21 cellular contexts compared by ENCODE assay signal in genomic region chr12:58955849-58956248, GRCh38. TPM values are rescaled to one million over a fixed set of nuclear protein-coding genes. Genes with fewer than 3 reads are reported as not detected.
DNase-seq lines count a peak whose midpoint lies in the region; ATAC-seq and TF ChIP-seq lines count a peak whose summit lies in the region.
"Had no signal": no experiment of that assay in that cellular context is flagged by ENCODE, and none has a peak within 500 bp of the region (broad histone marks: within the 10 kb centered on the region; RNA-seq: fewer than 3 reads in every experiment).

No MANE protein-coding gene starts in this region.

- H3K18ac ChIP-seq in neuronal stem cell (ENCODE audit: low read length), result no peak overlapping the region

- POLR2A ChIA-PET in HEK293 (lab: Yijun Ruan, JAX), result interaction anchor here (0.6 kb wide), 1 partner anchor 13 kb away, joined by 4 read pairs; no protein-coding TSS in a partner anchor

- H3K4me3 ChIP-seq in HEK293 (ENCODE audit: low read depth, low read length), result no peak overlapping the region
- no peak overlapping the region for H3K4me3 ChIP-seq in ectodermal cell (ENCODE audit: insufficient read depth, low read depth, low read length)
- no peak overlapping the region for H3K4me3 ChIP-seq in neuronal stem cell (ENCODE audit: low read length in 2 of 2)
- H3K4me3 ChIP-seq: A549; BLaER1 treated with 17β-estradiol and CSF1 and Interleukin-3, amounts not matched to agents 10 nM and 100 nM; GM23338 had no signal

- no peak overlapping the region for H3K4ac ChIP-seq in neuronal stem cell (ENCODE audit: low read length)

- H2BK15ac ChIP-seq in neuronal stem cell (ENCODE audit: low read length), result no peak overlapping the region

- H3K27ac ChIP-seq in HEK293 (ENCODE audit: extremely low read depth, low read depth, low read length) (no peak overlapping the region), ectodermal cell (ENCODE audit: insufficient read depth, low read depth, low read length, poor library complexity, severe bottlenecking) (peak overlapping the region; percentile 9), neuronal stem cell (replicated peaks; ENCODE audit: low read length) (peak overlapping the region; percentile 37)
- H3K27ac ChIP-seq: A549; BLaER1 treated with 17β-estradiol and CSF1 and Interleukin-3, amounts not matched to agents 10 nM and 100 nM had no signal

- ATAC-seq in HG03175 (IDR thresholded peaks at IDR 0.05; ENCODE audit: unreplicated experiment), result no peak
- ATAC-seq: A549, GM23338, HCT116 had no signal

- no peak overlapping the region for H2AFZ ChIP-seq in neuronal stem cell (ENCODE audit: low read length)
- H2AFZ ChIP-seq: GM23338 had no signal

- no peak overlapping the region for H2BK120ac ChIP-seq in neuronal stem cell (ENCODE audit: low read depth, low read length)

- no peak overlapping the region for H2BK12ac ChIP-seq in neuronal stem cell (ENCODE audit: low read length)

- CTCF ChIA-PET in HEK293 (lab: Yijun Ruan, JAX), result interaction anchor here (0.7 kb wide), 1 partner anchor 23 kb away, joined by 3 read pairs; no protein-coding TSS in a partner anchor

- H3K27me3 ChIP-seq in ectodermal cell (ENCODE audit: control insufficient read depth, insufficient read depth, low read length, poor library complexity, severe bottlenecking) (no peaks in the 10 kb centered on the region), neuronal stem cell (ENCODE audit: control insufficient read depth in 3 of 3, insufficient read depth in 3 of 3, low read depth in 1 of 3, low read length in 3 of 3) (no peaks in the 10 kb centered on the region)
- H3K27me3 ChIP-seq: BE2C; BLaER1 treated with 17β-estradiol and CSF1 and Interleukin-3, amounts not matched to agents 10 nM and 100 nM had no signal

- DNase-seq in neuronal stem cell (ENCODE audit: low spot score) (no peak), iPS-NIHi7 (ENCODE audit: extremely low spot score) (no peak)
- no peak for DNase-seq in activated naive CD4-positive, alpha-beta T cell treated with Interleukin-2 at 50 U/mL for 16 hours
- DNase-seq: 8988T; ACHN; AML-193; BE2C; CD4-positive, alpha-beta T cell; CD8-positive, alpha-beta memory T cell; DMS53; DMS79 treated with DMSO at 0.1 percent for 48 hours; GF-D8; H9 had no signal

- H3K36me3 ChIP-seq in HEK293 (ENCODE audit: control insufficient read depth in 2 of 2, insufficient read depth in 1 of 2, low read length in 2 of 2) (no peaks in the 10 kb centered on the region), ectodermal cell (ENCODE audit: control insufficient read depth, insufficient read depth, low read length) (no peaks in the 10 kb centered on the region), neuronal stem cell (replicated peaks in 1 of 2; ENCODE audit: control insufficient read depth in 2 of 2, insufficient read depth in 2 of 2, low read length in 2 of 2) (no peaks in the 10 kb centered on the region)
- H3K36me3 ChIP-seq: BE2C; BLaER1 treated with 17β-estradiol and CSF1 and Interleukin-3, amounts not matched to agents 10 nM and 100 nM had no signal

- TF ChIP-seq CTCF in HEK293 (tag by site-specific recombination; IDR thresholded peaks at IDR 0.05), result no peak

- no peak overlapping the region for H4K8ac ChIP-seq in neuronal stem cell (ENCODE audit: low read depth, low read length)

- H4K91ac ChIP-seq in neuronal stem cell (ENCODE audit: low read depth, low read length, poor library complexity), result no peak overlapping the region

- H3K4me2 ChIP-seq in neuronal stem cell (ENCODE audit: insufficient read depth, low read length, poor library complexity, severe bottlenecking), result no peak overlapping the region
- H3K4me2 ChIP-seq: A549; BLaER1 treated with 17β-estradiol and CSF1 and Interleukin-3, amounts not matched to agents 10 nM and 100 nM; GM23338 had no signal

- no peak overlapping the region for H2AK5ac ChIP-seq in neuronal stem cell (ENCODE audit: low read depth, low read length)

- no peak overlapping the region for H3K14ac ChIP-seq in neuronal stem cell (ENCODE audit: low read length)

- H2BK5ac ChIP-seq in neuronal stem cell (ENCODE audit: low read length), result no peak overlapping the region

- H3K4me1 ChIP-seq in HEK293 (ENCODE audit: control insufficient read depth, insufficient read depth, low read length) (peaks cover 16% of the 10 kb centered on the region), ectodermal cell (ENCODE audit: control insufficient read depth, insufficient read depth, low read length) (peaks cover 12% of the 10 kb centered on the region), neuronal stem cell (ENCODE audit: control insufficient read depth in 2 of 2, insufficient read depth in 1 of 2, low read depth in 1 of 2, low read length in 2 of 2) (peaks cover 0 to 6% of the 10 kb centered on the region in 2 donors)
- H3K4me1 ChIP-seq: BE2C; BLaER1 treated with 17β-estradiol and CSF1 and Interleukin-3, amounts not matched to agents 10 nM and 100 nM had no signal

- H3K9ac ChIP-seq in neuronal stem cell (ENCODE audit: low read depth, low read length, poor library complexity), result no peak overlapping the region
- H3K9ac ChIP-seq: BLaER1 treated with 17β-estradiol and CSF1 and Interleukin-3, amounts not matched to agents 10 nM and 100 nM had no signal

- WGBS in ectodermal cell, 2 experiments, result 67 to 81% methylated on average over 1 of the region's 1 CpG
- no CpG with 5 or more reads among the region's 1 CpG for WGBS in neuronal stem cell (ENCODE audit: extremely low coverage in 2 of 2, insufficient read length in 2 of 2, insufficient replicate concordance in 1 of 2), 2 donors

- H3K79me1 ChIP-seq in neuronal stem cell (ENCODE audit: low read depth, low read length), result no peaks in the 10 kb centered on the region

- no peaks in the 10 kb centered on the region for H3K9me3 ChIP-seq in HEK293 (ENCODE audit: control insufficient read depth, insufficient read depth, low read depth, low read length)
- H3K9me3 ChIP-seq in ectodermal cell (ENCODE audit: control insufficient read depth, low read length), result no peaks in the 10 kb centered on the region
- H3K9me3 ChIP-seq in neuronal stem cell (replicated peaks in 1 of 2; ENCODE audit: control insufficient read depth in 2 of 2, insufficient read depth in 1 of 2, low read depth in 1 of 2, low read length in 2 of 2), result no peaks in the 10 kb centered on the region
- H3K9me3 ChIP-seq: A549; BE2C; BLaER1 treated with 17β-estradiol and CSF1 and Interleukin-3, amounts not matched to agents 10 nM and 100 nM had no signal

- no peak overlapping the region for H3K23ac ChIP-seq in neuronal stem cell (ENCODE audit: low read depth, low read length, poor library complexity)

TF ChIP-seq in HEK293, 187 proteins besides CTCF, POLR2A, EP300 and RAD21:
- TF ChIP-seq ZNF843 (tag by site-specific recombination; IDR thresholded peaks at IDR 0.05) (no peak), FEZF1 (tag by site-specific recombination; IDR thresholded peaks at IDR 0.05) (peak; percentile 59; the same call in 1 of the 2 replicates), OVOL3 (tag by site-specific recombination; IDR thresholded peaks at IDR 0.05) (no peak), ZNF175 (tag by site-specific recombination; IDR thresholded peaks at IDR 0.05) (no peak), ZNF785 (tag by site-specific recombination; IDR thresholded peaks at IDR 0.05) (no peak), ZBTB6 (tag by site-specific recombination; IDR thresholded peaks at IDR 0.05) (no peak), ZNF660 (tag by site-specific recombination; IDR thresholded peaks at IDR 0.05) (no peak)

RNA-seq across cellular contexts. Expression of gene LRIG3, which starts 35.5 kb away (rescaled TPM):
- 33.9 TPM for polyA plus RNA-seq in ectodermal cell (2013, experiment 1 of 4)
- 31.2 TPM for polyA plus RNA-seq in ectodermal cell (2013, experiment 2 of 4)
- polyA plus RNA-seq in ectodermal cell (2013, experiment 3 of 4), result 29.2 TPM
- 35.5 TPM for polyA plus RNA-seq in ectodermal cell (2013, experiment 4 of 4)
- polyA plus RNA-seq in neuronal stem cell (2013, experiment 1 of 2), result 15.0 TPM
- 14.5 TPM for polyA plus RNA-seq in neuronal stem cell (2013, experiment 2 of 2)
- polyA plus RNA-seq: CD14-positive monocyte; CD8-positive, alpha-beta memory T cell had no signal
